15 cellular contexts compared by ENCODE assay signal in genomic region chr16:87982491-87983415, GRCh38. TPM values are rescaled to one million over a fixed set of nuclear protein-coding genes. Genes with fewer than 3 reads are reported as not detected.
DNase-seq lines count a peak whose midpoint lies in the region; ATAC-seq and TF ChIP-seq lines count a peak whose summit lies in the region.
"Had no signal": no experiment of that assay in that cellular context is flagged by ENCODE, and none has a peak within 500 bp of the region (broad histone marks: within the 10 kb centered on the region; RNA-seq: fewer than 3 reads in every experiment).

No MANE protein-coding gene starts in this region.

- intact Hi-C loops in HCT116 (cut with micrococcal nuclease) = loop anchor here (5.0 kb wide), 1 partner anchor 455 kb away; no protein-coding TSS in a partner anchor
- intact Hi-C loops in spleen (cut with DNase I; ENCODE audit: low total_unique reads) = no loop called here

- peak overlapping the region in 8 of 11 experiments; percentile 8 to 56 (median 44); a peak in 9 of 22 replicates for H3K4me2 ChIP-seq in BLaER1 treated with 17β-estradiol and CSF1 and Interleukin-3, amounts not matched to agents 10 nM and 100 nM
- no peak overlapping the region for H3K4me2 ChIP-seq in HCT116 (ENCODE audit: low read length)

- H3K27ac ChIP-seq in BLaER1 treated with 17β-estradiol and CSF1 and Interleukin-3, amounts not matched to agents 10 nM and 100 nM = peak overlapping the region in 10 of 11 experiments; percentile 42 to 66 (median 58); a peak in 17 of 22 replicates
- no peak overlapping the region for H3K27ac ChIP-seq in HCT116 (ENCODE audit: low read depth, low read length)
- no peak overlapping the region for H3K27ac ChIP-seq in spleen
- H3K27ac ChIP-seq: VCaP had no signal

- no peaks in the 10 kb centered on the region for H3K27me3 Mint-ChIP-seq in brain
- H3K27me3 Mint-ChIP-seq in natural killer cell treated with Interleukin-12 subunit alpha and Interleukin-12 subunit beta and Interleukin-15 and Interleukin-18, amount 100 ng/mL, for 72 hours = no peaks in the 10 kb centered on the region
- H3K27me3 Mint-ChIP-seq: CD4-positive, alpha-beta T cell; type B pancreatic cell had no signal

- TF ChIP-seq POLR2A in HCT116 (IDR thresholded peaks at IDR 0.05; ENCODE audit: borderline replicate concordance, extremely low read depth, insufficient read depth, insufficient read length) = no peak
- no peak for TF ChIP-seq POLR2A in spleen (IDR thresholded peaks at IDR 0.05)

- H3K36me3 Mint-ChIP-seq in brain = peaks cover 24% of the 10 kb centered on the region
- H3K36me3 Mint-ChIP-seq in natural killer cell treated with Interleukin-12 subunit alpha and Interleukin-12 subunit beta and Interleukin-15 and Interleukin-18, amount 100 ng/mL, for 72 hours = peaks cover 22% of the 10 kb centered on the region

- TF ChIP-seq CTCF in HCT116 (IDR thresholded peaks at IDR 0.05 in 2 of 3, conservative IDR thresholded peaks at IDR 0.05 in 1 of 3; ENCODE audit: borderline replicate concordance in 1 of 3, insufficient read depth in 1 of 3, low read depth in 2 of 3, low read length in 2 of 3) (no peak), brain (conservative IDR thresholded peaks at IDR 0.05) (no peak), spleen (IDR thresholded peaks at IDR 0.05 in 8 of 11, conservative IDR thresholded peaks at IDR 0.05 in 3 of 11) (no peak)

- H3K9ac ChIP-seq in BLaER1 treated with 17β-estradiol and CSF1 and Interleukin-3, amounts not matched to agents 10 nM and 100 nM = peak overlapping the region in 4 of 11 experiments; percentile 29 to 53 (median 48); a peak in 6 of 22 replicates
- H3K9ac ChIP-seq in HCT116 (ENCODE audit: low read length) = no peak overlapping the region
- H3K9ac ChIP-seq: parathyroid adenoma had no signal

- RAD21 ChIA-PET in HCT116 (lab: Charles Lee; ENCODE audit: low non-redundant PET in 1 of 2, low total read pairs in 2 of 2, uncharacterized antibody in 2 of 2, unreplicated experiment in 2 of 2) = no interaction called here

- no peak overlapping the region for H3K4me3 ChIP-seq in BLaER1 treated with 17β-estradiol and CSF1 and Interleukin-3, amounts not matched to agents 10 nM and 100 nM
- no peak overlapping the region for H3K4me3 ChIP-seq in HCT116 (replicated peaks in 1 of 2; ENCODE audit: low read depth in 1 of 2, low read length in 2 of 2)
- no peak overlapping the region for H3K4me3 ChIP-seq in spleen

- peaks cover 24% of the 10 kb centered on the region for H3K4me1 Mint-ChIP-seq in brain
- H3K4me1 Mint-ChIP-seq in natural killer cell treated with Interleukin-12 subunit alpha and Interleukin-12 subunit beta and Interleukin-15 and Interleukin-18, amount 100 ng/mL, for 72 hours (ENCODE audit: low read depth in 2 of 2) = peaks cover 54 to 59% of the 10 kb centered on the region in 2 donors

- H3K9me3 Mint-ChIP-seq in brain = no peaks in the 10 kb centered on the region
- no peaks in the 10 kb centered on the region for H3K9me3 Mint-ChIP-seq in natural killer cell treated with Interleukin-12 subunit alpha and Interleukin-12 subunit beta and Interleukin-15 and Interleukin-18, amount 100 ng/mL, for 72 hours
- H3K9me3 Mint-ChIP-seq: CD4-positive, alpha-beta T cell; type B pancreatic cell had no signal

- POLR2A ChIA-PET in HCT116 (lab: Charles Lee) = no interaction called here

- peaks cover 0 to 13% (median 0%) of the 10 kb centered on the region in 11 experiments; a peak in 2 of 22 replicates for H4K20me1 ChIP-seq in BLaER1 treated with 17β-estradiol and CSF1 and Interleukin-3, amounts not matched to agents 10 nM and 100 nM
- no peaks in the 10 kb centered on the region for H4K20me1 ChIP-seq in HCT116 (ENCODE audit: insufficient read depth)

- H3K9me2 ChIP-seq in HCT116 (ENCODE audit: insufficient read depth) = no peaks in the 10 kb centered on the region

- H3K9me3 ChIP-seq in BLaER1 treated with 17β-estradiol and CSF1 and Interleukin-3, amounts not matched to agents 10 nM and 100 nM (replicated peaks in 1 of 11) = no peaks in the 10 kb centered on the region
- no peaks in the 10 kb centered on the region for H3K9me3 ChIP-seq in HCT116 (ENCODE audit: control insufficient read depth in 1 of 2, insufficient read depth in 1 of 2, low read depth in 1 of 2, low read length in 2 of 2)
- no peaks in the 10 kb centered on the region for H3K9me3 ChIP-seq in spleen

- no TSS peak for BruUV-seq in HCT116 (replicated peaks; lab: Mats Ljungman, UMichigan)

- WGBS in spleen, 5 donors = 78 to 90% (median 86%) methylated on average over 27 to 28 of the region's 28 CpGs

- H3K36me3 ChIP-seq in BLaER1 treated with 17β-estradiol and CSF1 and Interleukin-3, amounts not matched to agents 10 nM and 100 nM = peaks cover 45 to 81% (median 61%) of the 10 kb centered on the region in 11 experiments
- peaks cover 4 to 7% of the 10 kb centered on the region in 2 experiments; a peak in 2 of 4 replicates for H3K36me3 ChIP-seq in HCT116 (ENCODE audit: control insufficient read depth in 1 of 2, insufficient read depth in 2 of 2, low read length in 2 of 2)
- H3K36me3 ChIP-seq in spleen = peaks cover 0 to 78% (median 37%) of the 10 kb centered on the region in 6 donors

- ATAC-seq in HCT116 (peak; percentile 56), GM18517 (IDR thresholded peaks at IDR 0.05; ENCODE audit: unreplicated experiment) (no peak)
- no peak for ATAC-seq in natural killer cell treated with Interleukin-12 subunit alpha and Interleukin-12 subunit beta and Interleukin-15 and Interleukin-18, amount 100 ng/mL, for 72 hours

- CTCF ChIA-PET in HCT116 (lab: Charles Lee) = interaction anchor here (0.7 to 2.1 kb wide), 2 partner anchors 455 to 587 kb away, joined by 4 to 9 read pairs; partner anchors contain the start of gene ZC3H18

- in situ Hi-C loops in ACHN (cut with HindIII; ENCODE audit: low pct_ligation_motif_present, low pct_unique_long_range_greater_than_20kb, low sequenced_read_pairs) = no loop called here

- H3K79me2 ChIP-seq in HCT116 (ENCODE audit: insufficient read depth, low read length) = 0 out of 2 replicates have a peak, but pooled peaks cover 3% of the 10 kb centered on the region
- H3K79me2 ChIP-seq: parathyroid adenoma had no signal

- H2AFZ ChIP-seq in HCT116 (ENCODE audit: low read depth, low read length, poor library complexity, severe bottlenecking) = no peak overlapping the region
- H2AFZ ChIP-seq: parathyroid adenoma had no signal

- H3K4me3 Mint-ChIP-seq in brain = no peak overlapping the region
- H3K4me3 Mint-ChIP-seq in natural killer cell treated with Interleukin-12 subunit alpha and Interleukin-12 subunit beta and Interleukin-15 and Interleukin-18, amount 100 ng/mL, for 72 hours = peak overlapping the region; percentile 30
- H3K4me3 Mint-ChIP-seq: CD4-positive, alpha-beta T cell; type B pancreatic cell had no signal

- H3K27ac Mint-ChIP-seq in brain = peak overlapping the region; percentile 9 to 62 (median 59)
- H3K27ac Mint-ChIP-seq in natural killer cell treated with Interleukin-12 subunit alpha and Interleukin-12 subunit beta and Interleukin-15 and Interleukin-18, amount 100 ng/mL, for 72 hours = no peak overlapping the region
- H3K27ac Mint-ChIP-seq: type B pancreatic cell had no signal

- H3K27me3 ChIP-seq in BLaER1 treated with 17β-estradiol and CSF1 and Interleukin-3, amounts not matched to agents 10 nM and 100 nM = no peaks in the 10 kb centered on the region
- H3K27me3 ChIP-seq in HCT116 (ENCODE audit: insufficient read depth, low read length) (no peaks in the 10 kb centered on the region), spleen (replicated peaks in 1 of 7) (no peaks in the 10 kb centered on the region)

- H3K4me1 ChIP-seq in BLaER1 treated with 17β-estradiol and CSF1 and Interleukin-3, amounts not matched to agents 10 nM and 100 nM = peaks cover 0 to 50% (median 31%) of the 10 kb centered on the region in 10 experiments; a peak in 16 of 20 replicates
- no peaks in the 10 kb centered on the region; a peak in 1 of 4 replicates for H3K4me1 ChIP-seq in HCT116 (ENCODE audit: control insufficient read depth in 1 of 2, insufficient read depth in 2 of 2, low read length in 2 of 2)
- H3K4me1 ChIP-seq in spleen = peaks cover 0 to 31% (median 0%) of the 10 kb centered on the region in 6 donors

- DNase-seq in HCT116 (ENCODE audit: low read depth, low spot score) (no peak), ACHN (no peak), NCI-H345 (lab: John Stamatoyannopoulos, UW) (no peak), spleen (no peak)
- no peak for DNase-seq in natural killer cell treated with Interleukin-12 subunit alpha and Interleukin-12 subunit beta and Interleukin-15 and Interleukin-18, amount 100 ng/mL, for 72 hours (ENCODE audit: low spot score)
- DNase-seq: CD4-positive, alpha-beta T cell; NCI-H1105 treated with DMSO at 0.1 percent for 48 hours had no signal

- TF ChIP-seq RAD21 in HCT116 (IDR thresholded peaks at IDR 0.05; ENCODE audit: low read depth) = no peak

TF ChIP-seq in HCT116, 20 proteins besides CTCF, POLR2A, EP300 and RAD21 (continues in another document):
- no peak for TF ChIP-seq MAX (IDR thresholded peaks at IDR 0.05)
- TF ChIP-seq FOSL1 (IDR thresholded peaks at IDR 0.05; ENCODE audit: low read depth) = no peak
- TF ChIP-seq SIN3A (IDR thresholded peaks at IDR 0.05; ENCODE audit: low read depth) = no peak
- no peak for TF ChIP-seq JUND (IDR thresholded peaks at IDR 0.05)
- no peak for TF ChIP-seq CBX3 (IDR thresholded peaks at IDR 0.05; ENCODE audit: low read depth)
- TF ChIP-seq ZFX (IDR thresholded peaks at IDR 0.05) = no peak

RNA-seq across cellular contexts. Expression of gene BANP, which starts 31.5 kb away (rescaled TPM):
- total RNA-seq in HCT116 (2021; ENCODE audit: unreplicated experiment) = 37.2 TPM
- polyA plus RNA-seq in HCT116 (2012) = 19.0 and 19.9 TPM in 2 replicates
- polyA plus RNA-seq in brain (ENCODE audit: insufficient read depth, low read depth, low replicate concordance) = 27.1 TPM
- total RNA-seq in natural killer cell treated with Interleukin-12 subunit alpha and Interleukin-12 subunit beta and Interleukin-15 and Interleukin-18, amount 100 ng/mL, for 72 hours = 10 to 100 TPM; 31.3 to 59.2 TPM
- 10 to 100 TPM; 33.7 to 57.1 (median 50.0) TPM for total RNA-seq in spleen
- 10 to 100 TPM; 15.9 to 27.5 (median 25.0) TPM for polyA plus RNA-seq in spleen

RNA-seq across cellular contexts. Expression of gene CA5A, which starts 46.4 kb away (rescaled TPM):
- not detected for total RNA-seq in HCT116 (2021; ENCODE audit: unreplicated experiment)
- 0.03 TPM in 1 of 2 replicates, not detected in the other for polyA plus RNA-seq in HCT116 (2012)
- 0.54 TPM for polyA plus RNA-seq in brain (ENCODE audit: insufficient read depth, low read depth, low replicate concordance)
- not detected for total RNA-seq in natural killer cell treated with Interleukin-12 subunit alpha and Interleukin-12 subunit beta and Interleukin-15 and Interleukin-18, amount 100 ng/mL, for 72 hours
- total RNA-seq in spleen = not detected
- not detected for polyA plus RNA-seq in spleen
- total RNA-seq: CD4-positive, alpha-beta T cell; mesenteric fat pad; SK-MEL-5 had no signal

Comparison
In these comparisons a context has a peak if more than half of its experiments do, and no peak if none do; other contexts are left out.
1. H3K27ac ChIP-seq: peak in BLaER1 treated with 17β-estradiol and CSF1 and Interleukin-3, amounts not matched to agents 10 nM and 100 nM (10 of 11); none in HCT116 (single experiment) and spleen (0 of 8).
2. H3K27ac Mint-ChIP-seq: peak in brain (5 of 5); none in natural killer cell treated with Interleukin-12 subunit alpha and Interleukin-12 subunit beta and Interleukin-15 and Interleukin-18, amount 100 ng/mL, for 72 hours (0 of 2).